In genomic region chr12:57741413-57741789, GRCh38 we compare ENCODE assay signal across 11 cellular contexts. TPM values are rescaled to one million over a fixed set of nuclear protein-coding genes. Genes with fewer than 3 reads are reported as not detected.
DNase-seq lines count a peak whose midpoint lies in the region; ATAC-seq and TF ChIP-seq lines count a peak whose summit lies in the region.
"Had no signal": no experiment of that assay in that cellular context is flagged by ENCODE, and none has a peak within 500 bp of the region (broad histone marks: within the 10 kb centered on the region; RNA-seq: fewer than 3 reads in every experiment).

No MANE protein-coding gene starts in this region.

- no peaks in the 10 kb centered on the region for H3K79me2 ChIP-seq in HCT116 (ENCODE audit: insufficient read depth, low read length)

- TF ChIP-seq CTCF in HCT116 (IDR thresholded peaks at IDR 0.05 in 2 of 3, conservative IDR thresholded peaks at IDR 0.05 in 1 of 3; ENCODE audit: borderline replicate concordance in 1 of 3, insufficient read depth in 1 of 3, low read depth in 2 of 3, low read length in 2 of 3) = no peak
- no peak for TF ChIP-seq CTCF in nephron (IDR thresholded peaks at IDR 0.05; ENCODE audit: unreplicated experiment in 3 of 3)

- H3K9me3 Mint-ChIP-seq in activated naive CD8-positive, alpha-beta T cell (ENCODE audit: low read depth) = no peaks in the 10 kb centered on the region
- no peaks in the 10 kb centered on the region for H3K9me3 Mint-ChIP-seq in nephron
- H3K9me3 Mint-ChIP-seq: type B pancreatic cell had no signal

- H3K27me3 Mint-ChIP-seq in activated naive CD8-positive, alpha-beta T cell = no peaks in the 10 kb centered on the region
- peaks cover 53% of the 10 kb centered on the region for H3K27me3 Mint-ChIP-seq in nephron (ENCODE audit: low read depth)

- intact Hi-C loops in HCT116 (cut with micrococcal nuclease) = no loop called here

- H3K27ac ChIP-seq in HCT116 (ENCODE audit: low read depth, low read length) = peak overlapping the region; percentile 46
- H3K27ac ChIP-seq: 22Rv1 had no signal

- BruUV-seq in HCT116 (replicated peaks; lab: Mats Ljungman, UMichigan) = no TSS peak

- peaks cover 65% of the 10 kb centered on the region for H3K4me1 Mint-ChIP-seq in activated naive CD8-positive, alpha-beta T cell (ENCODE audit: low read depth)
- H3K4me1 Mint-ChIP-seq in nephron = peaks cover 28% of the 10 kb centered on the region

- H3K27ac Mint-ChIP-seq in activated naive CD8-positive, alpha-beta T cell = peak overlapping the region; percentile 83
- H3K27ac Mint-ChIP-seq in nephron = no peak overlapping the region
- H3K27ac Mint-ChIP-seq: type B pancreatic cell had no signal

- H3K4me3 ChIP-seq in HCT116 (replicated peaks in 1 of 2; ENCODE audit: low read depth in 1 of 2, low read length in 2 of 2) = peak overlapping the region; percentile 71 to 79

- H3K36me3 Mint-ChIP-seq in activated naive CD8-positive, alpha-beta T cell = no peaks in the 10 kb centered on the region
- peaks cover 9% of the 10 kb centered on the region for H3K36me3 Mint-ChIP-seq in nephron (ENCODE audit: low read depth)

- TF ChIP-seq POLR2A in HCT116 (IDR thresholded peaks at IDR 0.05; ENCODE audit: borderline replicate concordance, extremely low read depth, insufficient read depth, insufficient read length) = no peak

- H3K4me1 ChIP-seq in HCT116 (ENCODE audit: control insufficient read depth in 1 of 2, insufficient read depth in 2 of 2, low read length in 2 of 2) = peaks cover 10 to 36% of the 10 kb centered on the region in 2 experiments; a peak in 3 of 4 replicates

- H2AFZ ChIP-seq in HCT116 (ENCODE audit: low read depth, low read length, poor library complexity, severe bottlenecking) = no peak overlapping the region

- H4K20me1 ChIP-seq in HCT116 (ENCODE audit: insufficient read depth) = no peaks in the 10 kb centered on the region

- H3K9me2 ChIP-seq in HCT116 (ENCODE audit: insufficient read depth) = no peaks in the 10 kb centered on the region

- H3K36me3 ChIP-seq in HCT116 (ENCODE audit: control insufficient read depth in 1 of 2, insufficient read depth in 2 of 2, low read length in 2 of 2) = no peaks in the 10 kb centered on the region

- peak; percentile 56 for DNase-seq in DMS53 (lab: John Stamatoyannopoulos, UW)
- no peak for DNase-seq in DMS53 treated with DMSO at 0.1 percent for 48 hours (lab: John Stamatoyannopoulos, UW; ENCODE audit: unreplicated experiment)
- no peak for DNase-seq in HCT116 (ENCODE audit: low read depth, low spot score)
- no peak for DNase-seq in SW 1271 (lab: John Stamatoyannopoulos, UW)
- no peak for DNase-seq in COR-L47 (lab: John Stamatoyannopoulos, UW)
- DNase-seq: NCI-H510A had no signal

- peak overlapping the region; percentile 87 for H3K4me2 ChIP-seq in HCT116 (ENCODE audit: low read length)

- no peak for ATAC-seq in HCT116
- ATAC-seq in GM18858 (IDR thresholded peaks at IDR 0.05; ENCODE audit: unreplicated experiment) = no peak

- H3K4me3 Mint-ChIP-seq in activated naive CD8-positive, alpha-beta T cell = peak overlapping the region; percentile 90
- peak overlapping the region in 2 of 3 experiments; percentile 31 to 58 for H3K4me3 Mint-ChIP-seq in nephron

- H3K27me3 ChIP-seq in HCT116 (ENCODE audit: insufficient read depth, low read length) = no peaks in the 10 kb centered on the region

- RAD21 ChIA-PET in HCT116 (lab: Charles Lee; ENCODE audit: low non-redundant PET in 1 of 2, low total read pairs in 2 of 2, uncharacterized antibody in 2 of 2, unreplicated experiment in 2 of 2) = interaction anchor here in 1 of 2 experiments (1.4 kb wide), 1 partner anchor 158 kb away, joined by 3 read pairs; no protein-coding TSS in a partner anchor

- H3K9ac ChIP-seq in HCT116 (ENCODE audit: low read length) = peak overlapping the region; percentile 69

- no peaks in the 10 kb centered on the region for H3K9me3 ChIP-seq in HCT116 (ENCODE audit: control insufficient read depth in 1 of 2, insufficient read depth in 1 of 2, low read depth in 1 of 2, low read length in 2 of 2)

- POLR2A ChIA-PET in HCT116 (lab: Charles Lee) = interaction anchor here (1.9 kb wide), 1 partner anchor 15 kb away, joined by 5 read pairs; no protein-coding TSS in a partner anchor

- CTCF ChIA-PET in HCT116 (lab: Charles Lee) = interaction anchor here (0.6 to 1.8 kb wide), 4 partner anchors 15 to 158 kb away, joined by 3 to 13 read pairs (median 9); no protein-coding TSS in a partner anchor

- no peak for TF ChIP-seq RAD21 in HCT116 (IDR thresholded peaks at IDR 0.05; ENCODE audit: low read depth)

TF ChIP-seq in HCT116, 20 proteins besides CTCF, POLR2A, EP300 and RAD21:
- no peak for TF ChIP-seq ZFX (IDR thresholded peaks at IDR 0.05)
- TF ChIP-seq ZNF274 (IDR thresholded peaks at IDR 0.05; ENCODE audit: low read depth, low read length) = no peak
- TF ChIP-seq JUND (IDR thresholded peaks at IDR 0.05) = no peak
- TF ChIP-seq REST (IDR thresholded peaks at IDR 0.05; ENCODE audit: low read depth) = no peak
- TF ChIP-seq, protein P1, sequence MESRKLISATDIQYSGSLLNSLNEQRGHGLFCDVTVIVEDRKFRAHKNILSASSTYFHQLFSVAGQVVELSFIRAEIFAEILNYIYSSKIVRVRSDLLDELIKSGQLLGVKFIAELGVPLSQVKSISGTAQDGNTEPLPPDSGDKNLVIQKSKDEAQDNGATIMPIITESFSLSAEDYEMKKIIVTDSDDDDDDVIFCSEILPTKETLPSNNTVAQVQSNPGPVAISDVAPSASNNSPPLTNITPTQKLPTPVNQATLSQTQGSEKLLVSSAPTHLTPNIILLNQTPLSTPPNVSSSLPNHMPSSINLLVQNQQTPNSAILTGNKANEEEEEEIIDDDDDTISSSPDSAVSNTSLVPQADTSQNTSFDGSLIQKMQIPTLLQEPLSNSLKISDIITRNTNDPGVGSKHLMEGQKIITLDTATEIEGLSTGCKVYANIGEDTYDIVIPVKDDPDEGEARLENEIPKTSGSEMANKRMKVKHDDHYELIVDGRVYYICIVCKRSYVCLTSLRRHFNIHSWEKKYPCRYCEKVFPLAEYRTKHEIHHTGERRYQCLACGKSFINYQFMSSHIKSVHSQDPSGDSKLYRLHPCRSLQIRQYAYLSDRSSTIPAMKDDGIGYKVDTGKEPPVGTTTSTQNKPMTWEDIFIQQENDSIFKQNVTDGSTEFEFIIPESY (IDR thresholded peaks at IDR 0.05; ENCODE audit: extremely low read depth, insufficient replicate concordance, low read length) = no peak
- TF ChIP-seq TCF7L2 (IDR thresholded peaks at IDR 0.05; ENCODE audit: borderline replicate concordance, extremely low read depth, insufficient read depth, insufficient read length) = no peak
- no peak for TF ChIP-seq EZH2phosphoT487 (IDR thresholded peaks at IDR 0.05; ENCODE audit: borderline replicate concordance)
- no peak for TF ChIP-seq ATF3 (IDR thresholded peaks at IDR 0.05)

RNA-seq across cellular contexts. Expression of gene AGAP2, which starts 2.9 kb away (rescaled TPM):
- 15.8 TPM for total RNA-seq in HCT116 (2021; ENCODE audit: unreplicated experiment)
- polyA plus RNA-seq in HCT116 (2012) = 11.9 and 13.3 TPM in 2 replicates

RNA-seq across cellular contexts. Expression of gene TSPAN31, which starts 3.4 kb away (rescaled TPM):
- 14.9 TPM for total RNA-seq in HCT116 (2021; ENCODE audit: unreplicated experiment)
- polyA plus RNA-seq in HCT116 (2012) = 17.1 and 18.7 TPM in 2 replicates

RNA-seq across cellular contexts. Expression of gene CDK4, which starts 10.7 kb away (rescaled TPM):
- total RNA-seq in HCT116 (2021; ENCODE audit: unreplicated experiment) = 206 TPM
- polyA plus RNA-seq in HCT116 (2012) = 160 and 199 TPM in 2 replicates

RNA-seq across cellular contexts. Expression of gene MARCHF9, which starts 13.5 kb away (rescaled TPM):
- total RNA-seq in HCT116 (2021; ENCODE audit: unreplicated experiment) = 21.8 TPM
- polyA plus RNA-seq in HCT116 (2012) = 17.5 and 17.8 TPM in 2 replicates

RNA-seq across cellular contexts. Expression of gene CYP27B1, which starts 25.5 kb away (rescaled TPM):
- total RNA-seq in HCT116 (2021; ENCODE audit: unreplicated experiment) = 11.6 TPM
- 7.2 and 8.2 TPM in 2 replicates for polyA plus RNA-seq in HCT116 (2012)
